Comparison of ENCODE assay signal across 14 cellular contexts in genomic region chr2:217887841-217888665, GRCh38.
DNase-seq lines count a peak whose midpoint lies in the region; TF ChIP-seq lines count a peak whose summit lies in the region.
"Had no signal": no experiment of that assay in that cellular context is flagged by ENCODE, and none has a peak within 500 bp of the region (broad histone marks: within the 10 kb centered on the region; RNA-seq: fewer than 3 reads in every experiment).

No MANE protein-coding gene starts in this region.

- 62 to 66% methylated on average over 16 of the region's 16 CpGs for WGBS in GM23248 (ENCODE audit: low coverage in 1 of 2, low lambda C conversion rate in 2 of 2, missing lambda C conversion rate in 2 of 2), 2 experiments
- WGBS in prostate gland: 28% methylated on average over 16 of the region's 16 CpGs

- TF ChIP-seq CTCF in ascending aorta (IDR thresholded peaks at IDR 0.05): no peak
- no peak for TF ChIP-seq CTCF in prostate gland (IDR thresholded peaks at IDR 0.05)
- no peak for TF ChIP-seq CTCF in GM10266 (IDR thresholded peaks at IDR 0.05; ENCODE audit: control insufficient read depth, insufficient read depth, low read depth, missing control alignments)

- no peaks in the 10 kb centered on the region for H3K9me2 ChIP-seq in GM23248 (ENCODE audit: insufficient read depth)

- H3K27me3 ChIP-seq in GM23248 (replicated peaks; ENCODE audit: insufficient read depth) (no peaks in the 10 kb centered on the region), ascending aorta (no peaks in the 10 kb centered on the region), prostate gland (replicated peaks; ENCODE audit: insufficient read depth) (no peaks in the 10 kb centered on the region)
- H3K27me3 ChIP-seq: hepatocyte had no signal

- in situ Hi-C loops in GM23248 (cut with MboI): loop anchor here (10.0 kb wide), 1 partner anchor 93 kb away; no protein-coding TSS in a partner anchor

- peak; percentile 38 for DNase-seq in GM23248
- peak in 1 of 2 donors; percentile 81 for DNase-seq in ascending aorta (ENCODE audit: low spot score in 2 of 2)
- DNase-seq in cardiac septum (ENCODE audit: low spot score): peak; percentile 89
- DNase-seq in prostate gland (ENCODE audit: low spot score): peak; percentile 42
- no peak for DNase-seq in cerebellar nuclear complex (lab: John Stamatoyannopoulos, UW)
- no peak for DNase-seq in RPMI8226
- no peak for DNase-seq in GM10266 (ENCODE audit: extremely low spot score)
- no peak for DNase-seq in SW 1271 (lab: John Stamatoyannopoulos, UW)
- DNase-seq: DMS79 treated with DMSO at 0.1 percent for 48 hours; effector CD8-positive, alpha-beta T cell; NCI-H1092 treated with DMSO at 0.1 percent for 48 hours; NCI-H524; SHP77 had no signal

- peaks cover 66% of the 10 kb centered on the region for H3K79me2 ChIP-seq in GM23248 (ENCODE audit: insufficient read depth)
- H3K79me2 ChIP-seq: hepatocyte had no signal

- no peak for TF ChIP-seq POLR2A in prostate gland (IDR thresholded peaks at IDR 0.05)

- peaks cover 56% of the 10 kb centered on the region for H3F3A ChIP-seq in GM23248 (ENCODE audit: insufficient read depth)

- H3K36me3 ChIP-seq in GM23248 (ENCODE audit: low read depth) (peaks cover 82% of the 10 kb centered on the region), ascending aorta (peaks cover 94 to 95% of the 10 kb centered on the region in 2 donors), prostate gland (peaks cover 7 to 30% of the 10 kb centered on the region in 2 donors)

- H3K9ac ChIP-seq in GM23248: no peak overlapping the region

- no peak overlapping the region for H3K4me2 ChIP-seq in GM23248 (ENCODE audit: unreplicated experiment)
- H3K4me2 ChIP-seq: hepatocyte had no signal

- no peak overlapping the region for H2AFZ ChIP-seq in GM23248
- H2AFZ ChIP-seq: hepatocyte had no signal

- peaks cover 10% of the 10 kb centered on the region for H3K4me1 ChIP-seq in GM23248 (ENCODE audit: insufficient read depth)
- peaks cover 15 to 39% of the 10 kb centered on the region in 2 donors for H3K4me1 ChIP-seq in ascending aorta
- H3K4me1 ChIP-seq in prostate gland (replicated peaks): no peaks in the 10 kb centered on the region

- intact Hi-C loops in ascending aorta (cut with DNase I) (loop anchor here (2.0 kb wide), 2 partner anchors 97 to 101 kb away; no protein-coding TSS in a partner anchor), cardiac septum (cut with DNase I) (loop anchor here (2.0 kb wide), 3 partner anchors 15 to 101 kb away; no protein-coding TSS in a partner anchor), prostate gland (cut with DNase I) (loop anchor here (5.0 kb wide), 2 partner anchors 96 to 99 kb away; no protein-coding TSS in a partner anchor)

- H3K27ac ChIP-seq in GM23248 (peak overlapping the region; percentile 37; the same call in 1 of the 2 replicates), ascending aorta (peak overlapping the region; percentile 76 to 98), prostate gland (peak overlapping the region; percentile 14 to 27)
- H3K27ac ChIP-seq: hepatocyte had no signal

- H3K9me3 ChIP-seq in GM23248 (ENCODE audit: low read depth): no peaks in the 10 kb centered on the region
- H3K9me3 ChIP-seq in ascending aorta: no peaks in the 10 kb centered on the region
- no peaks in the 10 kb centered on the region for H3K9me3 ChIP-seq in prostate gland

- H3K4me3 ChIP-seq in GM23248: no peak overlapping the region
- H3K4me3 ChIP-seq in ascending aorta: no peak overlapping the region
- no peak overlapping the region for H3K4me3 ChIP-seq in prostate gland
- H3K4me3 ChIP-seq: hepatocyte had no signal

- no peaks in the 10 kb centered on the region for H4K20me1 ChIP-seq in GM23248 (ENCODE audit: insufficient read depth)

Comparison
In these comparisons a context has a peak if more than half of its experiments do, and no peak if none do; other contexts are left out.
1. DNase-seq: peak in GM23248 (single experiment), cardiac septum (single experiment) and prostate gland (single experiment); none in cerebellar nuclear complex (0 of 2), RPMI8226 (single experiment), GM10266 (single experiment) and SW 1271 (0 of 2).
2. H3K27ac ChIP-seq: peak in every context shown above with its lines; median percentile 87 in ascending aorta; 37 in GM23248; 20 in prostate gland.